Comparison of ENCODE assay signal across 21 cellular contexts in genomic region chr1:63601061-63601460, GRCh38.
"Had no signal": no experiment of that assay in that cellular context is flagged by ENCODE, and none has a peak within 500 bp of the region (broad histone marks: within the 10 kb centered on the region; RNA-seq: fewer than 3 reads in every experiment).

No MANE protein-coding gene starts in this region.

- FAIRE-seq: urothelium cell line had no signal

- H3K9me3 Mint-ChIP-seq: activated CD4-positive, alpha-beta T cell treated with anti-CD3 and anti-CD28 coated beads, Interleukin-2, amount 10 ng/mL, durations not matched to agents 24 days and 14 days; activated naive CD4-positive, alpha-beta T cell treated with anti-CD3 and anti-CD28 coated beads for 36 hours; activated T-cell treated with anti-CD3 and anti-CD28 coated beads, Interleukin-2, amount 50 U/mL, for 4 hours; brain; endodermal cell; naive thymus-derived CD8-positive, alpha-beta T cell had no signal

- H3K36me3 ChIP-seq: gastroesophageal sphincter, tibial nerve had no signal

- H3K27ac ChIP-seq: dorsolateral prefrontal cortex, epithelial cell of prostate, gastroesophageal sphincter, heart right ventricle, tibial nerve had no signal

- H3K27me3 ChIP-seq: dorsolateral prefrontal cortex, gastroesophageal sphincter, heart right ventricle, tibial nerve had no signal

- H3K4me3 Mint-ChIP-seq: activated CD4-positive, alpha-beta T cell treated with anti-CD3 and anti-CD28 coated beads, Interleukin-2, amount 10 ng/mL, durations not matched to agents 24 days and 14 days; activated naive CD4-positive, alpha-beta T cell treated with anti-CD3 and anti-CD28 coated beads for 36 hours; activated T-cell treated with anti-CD3 and anti-CD28 coated beads, Interleukin-2, amount 50 U/mL, for 4 hours; brain; endodermal cell had no signal

- ATAC-seq: activated T-cell treated with anti-CD3 and anti-CD28 coated beads, Interleukin-2, amount 50 U/mL, for 4 hours; gastroesophageal sphincter; heart right ventricle; left ventricle myocardium superior; naive thymus-derived CD8-positive, alpha-beta T cell; stimulated activated naive CD8-positive, alpha-beta T cell treated with anti-CD3 and anti-CD28 coated beads, Interleukin-15, Interleukin-2, amounts not matched to agents 100 U/mL and 50 U/mL, for 24 hours had no signal

- H3K9me3 ChIP-seq: gastroesophageal sphincter, heart right ventricle, tibial nerve had no signal

- H3K4me1 ChIP-seq: gastroesophageal sphincter, tibial nerve had no signal

- H3K27me3 Mint-ChIP-seq: activated CD4-positive, alpha-beta T cell treated with anti-CD3 and anti-CD28 coated beads, Interleukin-2, amount 10 ng/mL, durations not matched to agents 24 days and 14 days; brain; naive thymus-derived CD8-positive, alpha-beta T cell had no signal

- H3K4me3 ChIP-seq: dorsolateral prefrontal cortex, gastroesophageal sphincter, heart right ventricle, tibial nerve had no signal

- DNase-seq: activated CD4-positive, alpha-beta T cell treated with anti-CD3 and anti-CD28 coated beads, Interleukin-2, amount 10 ng/mL, durations not matched to agents 24 days and 14 days; activated CD8-positive, alpha-beta memory T cell treated with anti-CD3 and anti-CD28 coated beads, Interleukin-2, amount 50 U/mL, for 4 hours; activated naive CD4-positive, alpha-beta T cell treated with anti-CD3 and anti-CD28 coated beads for 36 hours; activated T-cell treated with anti-CD3 and anti-CD28 coated beads, Interleukin-2, amount 50 U/mL, for 4 hours; anterior cingulate cortex; caudate nucleus; dorsolateral prefrontal cortex; heart right ventricle; kidney glomerular epithelial cell; left ventricle myocardium superior; naive thymus-derived CD8-positive, alpha-beta T cell; stimulated activated CD4-positive, alpha-beta T cell treated with anti-CD3 and anti-CD28 coated beads, Interleukin-2, amount 100 ng/mL, for 24 hours; stimulated activated naive CD8-positive, alpha-beta T cell treated with anti-CD3 and anti-CD28 coated beads, Interleukin-15, Interleukin-2, amounts not matched to agents 100 U/mL and 50 U/mL, for 24 hours; T-helper 1 cell; T1000 had no signal

- H3K27ac Mint-ChIP-seq: activated CD4-positive, alpha-beta T cell treated with anti-CD3 and anti-CD28 coated beads, Interleukin-2, amount 10 ng/mL, durations not matched to agents 24 days and 14 days; activated naive CD4-positive, alpha-beta T cell treated with anti-CD3 and anti-CD28 coated beads for 36 hours had no signal
